Comparison of ENCODE assay signal across 8 cellular contexts in genomic region chr6:136791296-136792065, GRCh38. TPM values are rescaled to one million over a fixed set of nuclear protein-coding genes. Genes with fewer than 3 reads are reported as not detected.
A peak's percentile ranks its signal among the peaks of the same experiment; 100 is the strongest.
DNase-seq lines count a peak whose midpoint lies in the region; ATAC-seq and TF ChIP-seq lines count a peak whose summit lies in the region.

No MANE protein-coding gene starts in this region.

- H3K9ac ChIP-seq in endodermal cell (ENCODE audit: extremely low read depth, low read length, poor library complexity, severe bottlenecking): no peak overlapping the region

- H3K4me3 ChIP-seq in AG04450 (ENCODE audit: low read depth, low read length) (peak overlapping the region; percentile 96), endodermal cell (ENCODE audit: low read length) (peak overlapping the region; percentile 77), mononuclear cell (ENCODE audit: low read length) (peak overlapping the region; percentile 90)

- peaks cover 12% of the 10 kb centered on the region for H3K4me1 Mint-ChIP-seq in endodermal cell
- H3K4me1 Mint-ChIP-seq in stimulated activated effector memory CD8-positive, alpha-beta T cell treated with anti-CD3 and anti-CD28 coated beads, Interleukin-12 subunit alpha, Interleukin-12 subunit beta, amount 100 ng/mL, for 72 hours: peaks cover 35% of the 10 kb centered on the region

- H3K4me1 ChIP-seq in endodermal cell (ENCODE audit: control insufficient read depth, insufficient read depth, low read length) (no peaks in the 10 kb centered on the region), mononuclear cell (ENCODE audit: insufficient read depth, low read length) (peaks cover 45% of the 10 kb centered on the region)

- POLR2A ChIA-PET in AG04450 (lab: Yijun Ruan, JAX): interaction anchor here (1.1 to 2.1 kb wide), 7 partner anchors 32 to 197 kb away, joined by 5 to 22 read pairs (median 7); no protein-coding TSS in a partner anchor

- H3K36me3 ChIP-seq in endodermal cell (ENCODE audit: control insufficient read depth, insufficient read depth, low read length): no peaks in the 10 kb centered on the region

- peaks cover 53% of the 10 kb centered on the region for H3K27me3 Mint-ChIP-seq in endodermal cell (ENCODE audit: insufficient read depth)

- 6 to 7% methylated on average over 18 to 60 of the region's 60 CpGs for WGBS in endodermal cell (ENCODE audit: insufficient coverage in 1 of 2, insufficient read length in 1 of 2), 2 experiments

- no peaks in the 10 kb centered on the region for H3K36me3 Mint-ChIP-seq in endodermal cell (ENCODE audit: low read depth)
- peaks cover 30% of the 10 kb centered on the region for H3K36me3 Mint-ChIP-seq in stimulated activated effector memory CD8-positive, alpha-beta T cell treated with anti-CD3 and anti-CD28 coated beads, Interleukin-12 subunit alpha, Interleukin-12 subunit beta, amount 100 ng/mL, for 72 hours

- no peak for TF ChIP-seq CTCF in AG04450 (IDR thresholded peaks at IDR 0.05; ENCODE audit: low read depth, low read length)
- TF ChIP-seq CTCF in endodermal cell (conservative IDR thresholded peaks at IDR 0.05): no peak

- DNase-seq in AG04450 (ENCODE audit: low read depth, low spot score) (no peak), NCI-H524 treated with DMSO at 0.1 percent for 48 hours (lab: John Stamatoyannopoulos, UW) (peak; percentile 8), endodermal cell (peak; percentile 72)
- DNase-seq in activated CD8-positive, alpha-beta memory T cell treated with anti-CD3 and anti-CD28 coated beads for 4 hours (ENCODE audit: low read depth in 2 of 2): peak; percentile 12 to 30
- DNase-seq in stimulated activated effector memory CD8-positive, alpha-beta T cell treated with anti-CD3 and anti-CD28 coated beads, Interleukin-12 subunit alpha, Interleukin-12 subunit beta, amount 100 ng/mL, for 72 hours (ENCODE audit: low spot score in 2 of 2): peak; percentile 28 to 79

- ATAC-seq in GM18517 (IDR thresholded peaks at IDR 0.05; ENCODE audit: unreplicated experiment): peak; percentile 44
- peak; percentile 37 for ATAC-seq in HG03025 (IDR thresholded peaks at IDR 0.05; ENCODE audit: low FRiP score, unreplicated experiment)
- peak; percentile 29 for ATAC-seq in stimulated activated effector memory CD8-positive, alpha-beta T cell treated with anti-CD3 and anti-CD28 coated beads, Interleukin-12 subunit alpha, Interleukin-12 subunit beta, amount 100 ng/mL, for 72 hours

- H3K27ac Mint-ChIP-seq in endodermal cell: no peak overlapping the region
- H3K27ac Mint-ChIP-seq in stimulated activated effector memory CD8-positive, alpha-beta T cell treated with anti-CD3 and anti-CD28 coated beads, Interleukin-12 subunit alpha, Interleukin-12 subunit beta, amount 100 ng/mL, for 72 hours: peak overlapping the region; percentile 87

- H3K9me3 ChIP-seq in AG04450 (ENCODE audit: control insufficient read depth, insufficient read depth, low read length) (peaks cover 3% of the 10 kb centered on the region; the same call in 1 of the 2 replicates), endodermal cell (ENCODE audit: control insufficient read depth, low read length) (no peaks in the 10 kb centered on the region), mononuclear cell (ENCODE audit: low read depth, low read length) (no peaks in the 10 kb centered on the region)

- H3K4me3 Mint-ChIP-seq in endodermal cell: peak overlapping the region; percentile 80
- peak overlapping the region; percentile 97 for H3K4me3 Mint-ChIP-seq in stimulated activated effector memory CD8-positive, alpha-beta T cell treated with anti-CD3 and anti-CD28 coated beads, Interleukin-12 subunit alpha, Interleukin-12 subunit beta, amount 100 ng/mL, for 72 hours

- CTCF ChIA-PET in AG04450 (lab: Charles Lee): interaction anchor here (0.6 to 7.6 kb wide), 58 partner anchors 9 to 1340 kb away, joined by 3 to 221 read pairs (median 5); partner anchors contain the start of gene PEX7

- H3K9me3 Mint-ChIP-seq in endodermal cell: no peaks in the 10 kb centered on the region
- H3K9me3 Mint-ChIP-seq in stimulated activated effector memory CD8-positive, alpha-beta T cell treated with anti-CD3 and anti-CD28 coated beads, Interleukin-12 subunit alpha, Interleukin-12 subunit beta, amount 100 ng/mL, for 72 hours: no peaks in the 10 kb centered on the region

- H3K27me3 ChIP-seq in AG04450 (ENCODE audit: control insufficient read depth, insufficient read depth, low read length) (no peaks in the 10 kb centered on the region), endodermal cell (ENCODE audit: control insufficient read depth, insufficient read depth, low read length, poor library complexity, severe bottlenecking) (peaks cover 27% of the 10 kb centered on the region), mononuclear cell (ENCODE audit: insufficient read depth, low read length) (no peaks in the 10 kb centered on the region)

- H3K27ac ChIP-seq in AG04450 (ENCODE audit: low read depth, low read length) (peak overlapping the region; percentile 65), endodermal cell (ENCODE audit: low read depth, low read length) (no peak overlapping the region)

RNA-seq across cellular contexts. Expression of gene MAP3K5, which starts 0.8 kb away (rescaled TPM):
- 16.1 and 17.0 TPM in 2 replicates for polyA plus RNA-seq in AG04450 (2011; rRNA removed)
- polyA minus RNA-seq in AG04450 (2011; rRNA and poly(A)+ RNA removed): 17.2 and 20.4 TPM in 2 replicates
- total RNA-seq in endodermal cell (1 to 10 TPM; 1.6 to 3.4 TPM), mononuclear cell (27.8 TPM)
- polyA plus RNA-seq in endodermal cell (2013, experiment 1 of 2): 0.32 TPM
- polyA plus RNA-seq in endodermal cell (2013, experiment 2 of 2): 0.12 TPM

RNA-seq across cellular contexts. Expression of gene PEX7, which starts 30.9 kb away (rescaled TPM):
- polyA plus RNA-seq in AG04450 (2011; rRNA removed): 6.7 and 8.9 TPM in 2 replicates
- 3.3 and 4.1 TPM in 2 replicates for polyA minus RNA-seq in AG04450 (2011; rRNA and poly(A)+ RNA removed)
- 10 to 100 TPM; 11.2 to 11.6 TPM for total RNA-seq in endodermal cell
- 7.9 TPM for polyA plus RNA-seq in endodermal cell (2013, experiment 1 of 2)
- 5.9 TPM for polyA plus RNA-seq in endodermal cell (2013, experiment 2 of 2)
- 6.1 TPM for total RNA-seq in mononuclear cell
